In the genomic region with DNA sequence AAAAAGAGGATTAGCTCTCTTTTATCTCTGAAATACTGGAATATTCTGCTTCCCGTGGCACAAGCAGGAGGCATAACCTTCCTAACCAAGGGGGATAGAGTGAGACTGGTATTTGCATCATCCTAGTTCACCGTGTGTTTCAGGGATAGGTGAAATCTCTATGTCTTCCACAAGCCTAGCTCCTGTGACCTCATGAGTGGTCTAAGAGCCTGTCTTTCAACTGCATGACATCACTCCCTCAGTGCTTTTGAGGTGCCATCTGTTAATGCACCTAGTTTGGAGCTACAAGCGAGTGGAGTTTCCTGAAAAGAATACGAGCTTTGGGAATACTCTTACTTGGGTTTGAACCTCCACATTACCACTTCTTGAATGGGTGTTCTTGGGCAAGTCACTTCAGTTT, we compare ENCODE assay signal across 22 cellular contexts.
"Had no signal": no experiment of that assay in that cellular context is flagged by ENCODE, and none has a peak within 500 bp of the region (broad histone marks: within the 10 kb centered on the region; RNA-seq: fewer than 3 reads in every experiment).

No MANE protein-coding gene starts in this region.

- H3K79me2 ChIP-seq: hepatocyte had no signal

- DNase-seq: dorsolateral prefrontal cortex; effector CD8-positive, alpha-beta T cell; foreskin melanocyte; head of caudate nucleus; kidney; left cardiac atrium; left ventricle myocardium inferior; mesendoderm; naive B cell; nucleus accumbens; pancreas; stimulated activated CD4-positive, alpha-beta T cell treated with anti-CD3 and anti-CD28 coated beads, Interleukin-2, amount 100 ng/mL, for 48 hours; stimulated activated naive CD4-positive, alpha-beta T cell treated with Interleukin-2 at 50 U/mL for 16 hours; trophoblast cell had no signal

- H3K4me2 ChIP-seq: hepatocyte, smooth muscle cell had no signal

- H3K27ac ChIP-seq: coronary artery, dorsolateral prefrontal cortex, hepatocyte, left ventricle myocardium inferior, pancreas had no signal

- H3K9me3 ChIP-seq: left ventricle myocardium inferior, pancreas had no signal

- H2AFZ ChIP-seq: hepatocyte had no signal

- H3K27me3 ChIP-seq: hepatocyte, pancreas had no signal

- H3K4me1 Mint-ChIP-seq: naive B cell had no signal

- ATAC-seq: left cardiac atrium, pancreas, right cardiac atrium had no signal

- H3K27ac Mint-ChIP-seq: naive B cell, nephron, progenitor cell of endocrine pancreas had no signal

- H3K36me3 ChIP-seq: left ventricle myocardium inferior, pancreas had no signal

- FAIRE-seq: kidney, pancreas, urothelium cell line had no signal

- H3K4me3 Mint-ChIP-seq: naive B cell, nephron had no signal

- H3K9me3 Mint-ChIP-seq: nephron had no signal

- H3K4me3 ChIP-seq: coronary artery, dorsolateral prefrontal cortex, hepatocyte, left ventricle myocardium inferior, lung, pancreas, smooth muscle cell had no signal

- H3K36me3 Mint-ChIP-seq: naive B cell had no signal
